ENCODE assay signal across 11 cellular contexts in the genomic region with DNA sequence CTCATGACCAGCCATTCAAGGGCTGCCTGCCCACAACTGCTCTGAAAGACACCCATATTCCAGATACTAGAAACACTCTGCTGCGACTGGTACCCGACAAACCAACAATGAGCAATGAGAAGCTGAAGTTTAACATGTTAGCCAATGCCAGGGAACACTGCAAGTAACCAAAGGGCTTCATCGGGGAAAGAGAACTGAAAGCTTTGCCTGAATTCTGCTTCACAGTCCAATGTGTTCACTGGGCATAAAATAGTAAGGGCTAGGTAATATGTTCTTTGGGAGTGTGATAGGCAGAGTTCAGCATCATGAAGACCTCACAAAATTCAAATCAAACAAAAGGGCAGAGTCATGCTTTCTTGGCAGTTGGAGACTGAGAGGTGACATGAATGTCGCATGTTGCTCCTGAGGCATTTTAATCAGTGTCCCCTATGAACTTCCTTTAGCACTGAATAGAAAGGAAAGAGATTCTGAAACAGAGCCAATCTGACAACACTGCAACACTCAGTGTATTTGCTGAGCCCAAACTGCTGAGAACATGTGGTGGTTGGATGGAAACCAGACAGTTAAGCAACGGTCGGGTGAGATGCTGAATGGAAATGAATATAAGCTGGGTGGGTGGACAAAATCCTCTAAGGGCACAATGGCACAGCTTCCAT.
DNase-seq lines count a peak whose midpoint lies in the region; ATAC-seq and TF ChIP-seq lines count a peak whose summit lies in the region.
"Had no signal": no experiment of that assay in that cellular context is flagged by ENCODE, and none has a peak within 500 bp of the region (broad histone marks: within the 10 kb centered on the region; RNA-seq: fewer than 3 reads in every experiment).

No MANE protein-coding gene starts in this region.

- H3K4me3 ChIP-seq in heart right ventricle (no peak overlapping the region), tibial nerve (no peak overlapping the region)
- H3K4me3 ChIP-seq: thyroid gland had no signal

- peak overlapping the region; percentile 51 for H3K27ac ChIP-seq in VCaP
- H3K27ac ChIP-seq in heart right ventricle, result peak overlapping the region in 2 of 10 donors; percentile 2 to 7
- no peak overlapping the region for H3K27ac ChIP-seq in tibial nerve
- H3K27ac ChIP-seq in foreskin keratinocyte, result no peak overlapping the region
- H3K27ac ChIP-seq: thyroid gland had no signal

- no peaks in the 10 kb centered on the region for H3K9me3 ChIP-seq in heart right ventricle
- no peaks in the 10 kb centered on the region for H3K9me3 ChIP-seq in tibial nerve
- H3K9me3 ChIP-seq: thyroid gland had no signal

- H3K4me1 Mint-ChIP-seq in activated CD4-positive, alpha-beta T cell treated with anti-CD3 and anti-CD28 coated beads for 36 hours, result peaks cover 22% of the 10 kb centered on the region

- H3K9me3 Mint-ChIP-seq in activated CD4-positive, alpha-beta T cell treated with anti-CD3 and anti-CD28 coated beads for 36 hours (ENCODE audit: low read depth), result peaks cover 4% of the 10 kb centered on the region

- H3K4me1 ChIP-seq in heart right ventricle (peaks cover 0 to 34% (median 16%) of the 10 kb centered on the region in 9 donors), tibial nerve (peaks cover 0 to 5% (median 0%) of the 10 kb centered on the region in 4 donors), foreskin keratinocyte (peaks cover 4% of the 10 kb centered on the region)

- POLR2A ChIA-PET in activated CD4-positive, alpha-beta T cell treated with anti-CD3 and anti-CD28 coated beads for 36 hours (lab: Charles Lee), result no interaction called here

- no peak for DNase-seq in activated CD4-positive, alpha-beta T cell treated with anti-CD3 and anti-CD28 coated beads for 36 hours
- no peak for DNase-seq in activated CD4-positive, alpha-beta T cell treated with anti-CD3 and anti-CD28 coated beads, Interleukin-2, amount 50 U/mL, for 1 hour
- DNase-seq in heart right ventricle (peak in 1 of 2 donors; percentile 11), tibial nerve (ENCODE audit: low spot score in 2 of 2) (peak; percentile 15 to 64), DMS53 (lab: John Stamatoyannopoulos, UW) (no peak), foreskin keratinocyte (no peak)
- DNase-seq in stimulated activated naive CD4-positive, alpha-beta T cell (lab: John Stamatoyannopoulos, UW), result no peak
- DNase-seq: activated CD8-positive, alpha-beta memory T cell treated with anti-CD3 and anti-CD28 coated beads, Interleukin-2, amount 10 ng/mL, durations not matched to agents 7 days and 5 days; PC-3; thyroid gland had no signal

- peak in 1 of 2 donors; percentile 63 for TF ChIP-seq EP300 in tibial nerve (IDR thresholded peaks at IDR 0.05)

- no peak for ATAC-seq in activated CD4-positive, alpha-beta T cell treated with anti-CD3 and anti-CD28 coated beads for 36 hours
- peak; percentile 57 to 89 (median 78) for ATAC-seq in heart right ventricle
- no peak for ATAC-seq in foreskin keratinocyte
- ATAC-seq: activated CD8-positive, alpha-beta memory T cell treated with anti-CD3 and anti-CD28 coated beads, Interleukin-2, amount 10 ng/mL, durations not matched to agents 7 days and 5 days; PC-3 had no signal

- H3K27ac Mint-ChIP-seq in activated CD4-positive, alpha-beta T cell treated with anti-CD3 and anti-CD28 coated beads for 36 hours, result peak overlapping the region; percentile 31
- H3K27ac Mint-ChIP-seq: activated CD8-positive, alpha-beta memory T cell treated with anti-CD3 and anti-CD28 coated beads, Interleukin-2, amount 10 ng/mL, durations not matched to agents 7 days and 5 days had no signal

- H3K4me3 Mint-ChIP-seq in activated CD4-positive, alpha-beta T cell treated with anti-CD3 and anti-CD28 coated beads for 36 hours, result no peak overlapping the region
- H3K4me3 Mint-ChIP-seq: activated CD8-positive, alpha-beta memory T cell treated with anti-CD3 and anti-CD28 coated beads, Interleukin-2, amount 10 ng/mL, durations not matched to agents 7 days and 5 days had no signal

- H3K36me3 ChIP-seq in heart right ventricle, result no peaks in the 10 kb centered on the region
- H3K36me3 ChIP-seq in tibial nerve, result no peaks in the 10 kb centered on the region
- H3K36me3 ChIP-seq: thyroid gland had no signal

- no peaks in the 10 kb centered on the region for H3K36me3 Mint-ChIP-seq in activated CD4-positive, alpha-beta T cell treated with anti-CD3 and anti-CD28 coated beads for 36 hours (ENCODE audit: low read depth)
- H3K36me3 Mint-ChIP-seq: activated CD8-positive, alpha-beta memory T cell treated with anti-CD3 and anti-CD28 coated beads, Interleukin-2, amount 10 ng/mL, durations not matched to agents 7 days and 5 days had no signal

- 48 to 51% methylated on average over 6 of the region's 6 CpGs for WGBS in heart right ventricle, 2 donors
- WGBS in tibial nerve, 2 donors, result 48 to 49% methylated on average over 6 of the region's 6 CpGs

- CTCF ChIA-PET in activated CD4-positive, alpha-beta T cell treated with anti-CD3 and anti-CD28 coated beads for 36 hours (lab: Charles Lee), result interaction anchor here (0.8 kb wide), 1 partner anchor 9 kb away, joined by 4 read pairs; no protein-coding TSS in a partner anchor

- no peaks in the 10 kb centered on the region for H3K27me3 ChIP-seq in heart right ventricle
- H3K27me3 ChIP-seq in tibial nerve, result no peaks in the 10 kb centered on the region
- H3K27me3 ChIP-seq in foreskin keratinocyte, result peaks cover 3% of the 10 kb centered on the region
- H3K27me3 ChIP-seq: thyroid gland had no signal

- intact Hi-C loops in activated CD4-positive, alpha-beta T cell treated with anti-CD3 and anti-CD28 coated beads for 36 hours (cut with DNase I, micrococcal nuclease), result no loop called here
- intact Hi-C loops in heart right ventricle (cut with DNase I), result no loop called here

- H3K27me3 Mint-ChIP-seq in activated CD4-positive, alpha-beta T cell treated with anti-CD3 and anti-CD28 coated beads for 36 hours, result no peaks in the 10 kb centered on the region

- no peak for TF ChIP-seq CTCF in VCaP (conservative IDR thresholded peaks at IDR 0.05)
- no peak for TF ChIP-seq CTCF in heart right ventricle (IDR thresholded peaks at IDR 0.05)
- TF ChIP-seq CTCF in tibial nerve (IDR thresholded peaks at IDR 0.05), result no peak
- TF ChIP-seq CTCF in foreskin keratinocyte (conservative IDR thresholded peaks at IDR 0.05), result no peak

- no peak for TF ChIP-seq POLR2A in tibial nerve (IDR thresholded peaks at IDR 0.05)

Comparison
In these comparisons a context has a peak if more than half of its experiments do, and no peak if none do; other contexts are left out.
1. ATAC-seq: peak in heart right ventricle (8 of 8); none in activated CD4-positive, alpha-beta T cell treated with anti-CD3 and anti-CD28 coated beads for 36 hours (single experiment) and foreskin keratinocyte (single experiment).
2. DNase-seq: peak in tibial nerve (2 of 2); none in activated CD4-positive, alpha-beta T cell treated with anti-CD3 and anti-CD28 coated beads for 36 hours (single experiment), activated CD4-positive, alpha-beta T cell treated with anti-CD3 and anti-CD28 coated beads, Interleukin-2, amount 50 U/mL, for 1 hour (single experiment), stimulated activated naive CD4-positive, alpha-beta T cell (0 of 6), DMS53 (single experiment) and foreskin keratinocyte (0 of 2).